In the genomic region with DNA sequence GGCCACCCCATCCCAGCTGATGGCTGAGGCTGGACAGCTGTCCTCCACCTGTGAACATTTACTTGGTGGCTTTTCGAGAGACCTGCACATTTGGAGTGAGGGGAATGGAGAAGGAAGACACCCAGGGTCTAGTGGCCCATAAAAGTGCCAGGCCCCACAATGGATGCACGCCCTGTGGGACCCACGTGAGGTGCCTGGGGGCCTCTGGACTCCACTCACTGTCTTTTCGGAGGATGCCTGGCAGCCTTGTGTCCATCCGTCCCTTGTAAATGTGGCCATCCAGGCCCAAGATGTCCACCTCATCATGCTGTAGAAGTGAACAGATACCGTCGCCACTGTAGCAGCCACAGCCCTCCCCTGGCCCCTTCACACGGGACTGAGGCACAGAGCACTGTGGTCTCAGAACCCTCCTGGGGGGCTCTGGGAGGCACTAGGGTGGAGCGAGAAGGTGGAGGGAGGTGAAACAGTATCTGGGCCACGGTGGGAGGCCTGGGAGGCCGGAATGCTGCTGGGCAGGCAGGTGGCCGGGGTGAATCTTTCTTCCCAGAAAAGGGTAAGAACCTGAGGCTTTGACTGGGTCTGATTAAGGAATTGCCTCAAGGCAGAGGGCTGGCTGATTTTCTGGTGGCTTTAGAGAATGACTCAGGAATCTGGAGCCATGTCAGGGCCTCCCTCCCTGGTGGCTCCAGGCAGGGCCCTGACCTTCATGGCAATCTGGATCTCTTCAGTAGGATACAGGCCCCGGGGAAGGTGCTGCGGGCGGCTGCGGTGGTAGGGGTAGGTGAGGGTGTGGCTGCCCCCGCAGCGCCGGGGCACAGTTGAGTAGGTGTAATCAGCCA, we compare ENCODE assay signal across 12 cellular contexts. TPM values are rescaled to one million over a fixed set of nuclear protein-coding genes. Genes with fewer than 3 reads are reported as not detected.
A peak's percentile ranks its signal among the peaks of the same experiment; 100 is the strongest.
DNase-seq lines count a peak whose midpoint lies in the region; ATAC-seq, FAIRE-seq and TF ChIP-seq lines count a peak whose summit lies in the region.
"Had no signal": no experiment of that assay in that cellular context is flagged by ENCODE, and none has a peak within 500 bp of the region (broad histone marks: within the 10 kb centered on the region; RNA-seq: fewer than 3 reads in every experiment).

No MANE protein-coding gene starts in this region.

- H3K4me3 Mint-ChIP-seq in stimulated activated naive B cell treated with anti-CD40 and anti-IgM and Interleukin-4, amounts not matched to agents 10 μg/mL and 1 μg/mL and 100 μg/mL, for 72 hours: peak overlapping the region; percentile 20 to 81

- H3K4me3 ChIP-seq in left ventricle myocardium inferior: no peak overlapping the region
- H3K4me3 ChIP-seq in epithelial cell of esophagus (ENCODE audit: low read length): no peak overlapping the region

- no peaks in the 10 kb centered on the region for H3K36me3 ChIP-seq in left ventricle myocardium inferior

- peaks cover 35% of the 10 kb centered on the region for H3K4me1 ChIP-seq in left ventricle myocardium inferior

- H3K27ac Mint-ChIP-seq in stimulated activated naive B cell treated with anti-CD40 and anti-IgM and Interleukin-4, amounts not matched to agents 10 μg/mL and 1 μg/mL and 100 μg/mL, for 72 hours: peak overlapping the region; percentile 99

- POLR2A ChIA-PET in RWPE1 (lab: Yijun Ruan, JAX; ENCODE audit: low non-redundant PET): no interaction called here

- peaks cover 3 to 11% of the 10 kb centered on the region in 2 donors for H3K36me3 Mint-ChIP-seq in stimulated activated naive B cell treated with anti-CD40 and anti-IgM and Interleukin-4, amounts not matched to agents 10 μg/mL and 1 μg/mL and 100 μg/mL, for 72 hours

- no peaks in the 10 kb centered on the region for H3K27me3 Mint-ChIP-seq in stimulated activated naive B cell treated with anti-CD40 and anti-IgM and Interleukin-4, amounts not matched to agents 10 μg/mL and 1 μg/mL and 100 μg/mL, for 72 hours

- no peak for FAIRE-seq in HTR-8/SVneo (lab: Jason Lieb, UNC)
- FAIRE-seq: D721Med had no signal

- intact Hi-C loops in left ventricle myocardium inferior (cut with micrococcal nuclease): loop anchor here (5.0 to 10.0 kb wide), 2 partner anchors 92 to 154 kb away; no protein-coding TSS in a partner anchor
- intact Hi-C loops in left cardiac atrium (cut with DNase I): loop anchor here (5.0 to 10.0 kb wide), 3 partner anchors 92 to 154 kb away; no protein-coding TSS in a partner anchor

- H3K9me3 ChIP-seq in left ventricle myocardium inferior (replicated peaks): no peaks in the 10 kb centered on the region

- DNase-seq in left ventricle myocardium inferior (no peak), left cardiac atrium (no peak), RWPE1 (ENCODE audit: low spot score) (peak; percentile 38), epithelial cell of esophagus (ENCODE audit: low read depth) (peak; percentile 41), HTR-8/SVneo (ENCODE audit: insufficient read length, low spot score) (no peak)
- DNase-seq in stimulated activated naive B cell treated with anti-CD40 and anti-IgM and Interleukin-4, amounts not matched to agents 10 μg/mL and 1 μg/mL and 100 μg/mL, for 72 hours: no peak
- DNase-seq: NCI-H2029 treated with DMSO at 0.1 percent for 48 hours; stimulated activated CD8-positive, alpha-beta memory T cell treated with anti-CD3 and anti-CD28 coated beads, Interleukin-4, amount 100 ng/mL, for 48 hours had no signal

- H3K4me1 Mint-ChIP-seq in stimulated activated naive B cell treated with anti-CD40 and anti-IgM and Interleukin-4, amounts not matched to agents 10 μg/mL and 1 μg/mL and 100 μg/mL, for 72 hours: peaks cover 59 to 82% of the 10 kb centered on the region in 2 donors

- H3K27me3 ChIP-seq in left ventricle myocardium inferior (ENCODE audit: low read depth): no peaks in the 10 kb centered on the region

- ATAC-seq in left cardiac atrium (no peak), HG03097 (IDR thresholded peaks at IDR 0.05; ENCODE audit: low FRiP score, unreplicated experiment) (no peak), GM21381 (IDR thresholded peaks at IDR 0.05; ENCODE audit: unreplicated experiment) (no peak)
- no peak for ATAC-seq in stimulated activated naive B cell treated with anti-CD40 and anti-IgM and Interleukin-4, amounts not matched to agents 10 μg/mL and 1 μg/mL and 100 μg/mL, for 72 hours (replicated peaks)

- CTCF ChIA-PET in RWPE1 (lab: Yijun Ruan, JAX): interaction anchor here (0.6 to 1.7 kb wide), 3 partner anchors 22 to 155 kb away, joined by 3 to 6 read pairs (median 3); no protein-coding TSS in a partner anchor

- H3K27ac ChIP-seq in left ventricle myocardium inferior (replicated peaks) (peak overlapping the region; percentile 23), RWPE1 (peak overlapping the region; percentile 66)
- H3K27ac ChIP-seq: epithelial cell of prostate had no signal

- TF ChIP-seq CTCF in left ventricle myocardium inferior (IDR thresholded peaks at IDR 0.05; ENCODE audit: borderline replicate concordance): no peak
- TF ChIP-seq CTCF in RWPE1 (conservative IDR thresholded peaks at IDR 0.05; ENCODE audit: low read depth): no peak
- no peak for TF ChIP-seq CTCF in epithelial cell of esophagus (IDR thresholded peaks at IDR 0.05; ENCODE audit: insufficient read depth, low read depth, low read length, missing control alignments)

- no peaks in the 10 kb centered on the region for H3K9me3 Mint-ChIP-seq in stimulated activated naive B cell treated with anti-CD40 and anti-IgM and Interleukin-4, amounts not matched to agents 10 μg/mL and 1 μg/mL and 100 μg/mL, for 72 hours

RNA-seq across cellular contexts. Expression of gene UBALD2, which starts 11.5 kb away (rescaled TPM):
- total RNA-seq in left ventricle myocardium inferior (26.0 TPM), left cardiac atrium (10 to 100 TPM; 21.3 to 30.8 TPM)

RNA-seq across cellular contexts. Expression of gene QRICH2, which starts 31.4 kb away (rescaled TPM):
- 2.4 TPM for total RNA-seq in left ventricle myocardium inferior
- 1 to 10 TPM; 1.9 to 3.9 TPM for total RNA-seq in left cardiac atrium

RNA-seq across cellular contexts. Expression of gene RNF157, which starts 36.4 kb away (rescaled TPM):
- total RNA-seq in left ventricle myocardium inferior: 4.8 TPM
- total RNA-seq in left cardiac atrium: 10 to 100 TPM; 11.1 to 19.9 TPM

Comparison
In these comparisons a context has a peak if more than half of its experiments do, and no peak if none do; other contexts are left out.
1. DNase-seq: peak in RWPE1 (single experiment) and epithelial cell of esophagus (single experiment); none in left ventricle myocardium inferior (single experiment), left cardiac atrium (single experiment), stimulated activated naive B cell treated with anti-CD40 and anti-IgM and Interleukin-4, amounts not matched to agents 10 μg/mL and 1 μg/mL and 100 μg/mL, for 72 hours (single experiment) and HTR-8/SVneo (single experiment).